In the genomic region with DNA sequence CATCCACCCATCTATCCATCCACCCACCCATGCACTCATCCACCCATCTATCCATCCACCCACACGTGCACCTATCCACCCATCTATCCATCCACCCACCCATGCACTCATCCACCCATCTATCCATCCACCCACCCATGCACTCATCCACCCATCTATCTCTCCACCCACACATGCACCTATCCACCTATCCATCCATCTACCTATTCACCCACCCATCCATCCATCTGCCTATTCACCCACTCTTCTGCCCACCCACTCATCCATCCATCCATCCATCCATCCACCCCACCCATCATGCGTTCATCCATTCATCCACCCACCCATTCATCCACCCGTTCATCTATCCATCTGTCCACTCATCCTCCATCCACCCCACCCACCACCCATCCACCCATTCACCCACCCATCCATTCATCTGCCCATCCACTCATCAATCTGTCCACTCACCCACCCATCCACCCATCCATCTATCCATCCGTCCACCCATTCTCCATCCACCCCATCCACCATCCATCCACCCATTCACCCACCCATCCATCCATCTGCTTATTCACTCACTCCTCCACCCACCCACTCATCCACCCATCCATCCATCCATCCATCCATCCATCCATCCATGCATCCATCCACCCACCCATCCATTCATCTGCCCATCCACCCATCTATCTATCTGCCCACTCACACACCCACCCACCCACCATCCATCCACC, we compare ENCODE assay signal across 23 cellular contexts. TPM values are rescaled to one million over a fixed set of nuclear protein-coding genes. Genes with fewer than 3 reads are reported as not detected.
DNase-seq lines count a peak whose midpoint lies in the region; ATAC-seq, FAIRE-seq and TF ChIP-seq lines count a peak whose summit lies in the region.
"Had no signal": no experiment of that assay in that cellular context is flagged by ENCODE, and none has a peak within 500 bp of the region (broad histone marks: within the 10 kb centered on the region; RNA-seq: fewer than 3 reads in every experiment).

No MANE protein-coding gene starts in this region.

- DNase-seq in natural killer cell treated with Interleukin-12 subunit alpha and Interleukin-12 subunit beta and Interleukin-15 and Interleukin-18, amount 100 ng/mL, for 72 hours (ENCODE audit: low spot score) = peak; percentile 20
- DNase-seq in natural killer cell (no peak), K562 (ENCODE audit: extremely low read depth in 1 of 4, low spot score in 3 of 4) (no peak), sigmoid colon (peak; percentile 35), NCI-H2107 (lab: John Stamatoyannopoulos, UW) (no peak), amniotic stem cell (lab: John Stamatoyannopoulos, UW) (no peak)
- no peak for DNase-seq in stimulated activated CD4-positive, alpha-beta T cell treated with anti-CD3 and anti-CD28 coated beads, Interleukin-4, amount 100 ng/mL, for 1 hour
- DNase-seq: 8988T; Caco-2; CD4-positive, CD25-positive, alpha-beta regulatory T cell; CD8-positive, alpha-beta T cell; DMS 273 treated with DMSO at 0.1 percent for 48 hours; DMS79; EL; GDM1; GOT3; H7; HCEC 1CT had no signal

- BruUV-seq in K562 (replicated peaks; lab: Mats Ljungman, UMichigan) = no TSS peak

- POLR2A ChIA-PET in K562 (lab: Yijun Ruan, JAX) = no interaction called here

- no peak overlapping the region for H3K4me3 Mint-ChIP-seq in natural killer cell treated with Interleukin-12 subunit alpha and Interleukin-12 subunit beta and Interleukin-15 and Interleukin-18, amount 100 ng/mL, for 72 hours
- H3K4me3 Mint-ChIP-seq in natural killer cell = no peak overlapping the region
- H3K4me3 Mint-ChIP-seq: B cell; CD8-positive, alpha-beta T cell had no signal

- WGBS in K562 (ENCODE audit: insufficient coverage, low coverage, missing lambda C conversion rate) = 6% methylated on average over 4 of the region's 4 CpGs
- 81 to 83% methylated on average over 4 of the region's 4 CpGs for WGBS in sigmoid colon, 2 donors

- TF ChIP-seq EP300 in K562 (IDR thresholded peaks at IDR 0.05; ENCODE audit: low read length) = no peak
- no peak for TF ChIP-seq EP300 in sigmoid colon (IDR thresholded peaks at IDR 0.05)

- H3K9me3 ChIP-seq in K562 (replicated peaks; ENCODE audit: control insufficient read depth, insufficient read depth, low read depth, low read length) (peaks cover 8% of the 10 kb centered on the region), sigmoid colon (no peaks in the 10 kb centered on the region)
- H3K9me3 ChIP-seq: Caco-2 had no signal

- H3K27me3 ChIP-seq in K562 (ENCODE audit: control insufficient read depth in 2 of 2, insufficient read depth in 2 of 2, low read length in 2 of 2) (peaks cover 0 to 16% of the 10 kb centered on the region in 2 experiments; a peak in 3 of 5 replicates), sigmoid colon (peaks cover 0 to 52% (median 15%) of the 10 kb centered on the region in 3 donors)

- CTCF ChIA-PET in K562 (lab: Yijun Ruan, JAX; ENCODE audit: low intra/inter-chr PET ratio) = no interaction called here

- in situ Hi-C loops in K562 (cut with MboI) = no loop called here

- TF ChIP-seq POLR2A in K562 (conservative IDR thresholded peaks at IDR 0.05) (no peak), sigmoid colon (IDR thresholded peaks at IDR 0.05) (no peak)

- H3K27ac ChIP-seq in K562 (ENCODE audit: extremely low read depth, low read depth, low read length) (no peak overlapping the region), sigmoid colon (no peak overlapping the region)
- H3K27ac ChIP-seq: BLaER1, C4-2B had no signal

- peaks cover 9% of the 10 kb centered on the region in 2 donors for H3K4me1 Mint-ChIP-seq in natural killer cell treated with Interleukin-12 subunit alpha and Interleukin-12 subunit beta and Interleukin-15 and Interleukin-18, amount 100 ng/mL, for 72 hours (ENCODE audit: low read depth in 2 of 2)
- no peaks in the 10 kb centered on the region for H3K4me1 Mint-ChIP-seq in natural killer cell
- H3K4me1 Mint-ChIP-seq: B cell had no signal

- H3K4me1 ChIP-seq in K562 (replicated peaks in 1 of 2; ENCODE audit: control insufficient read depth in 2 of 2, insufficient read depth in 2 of 2, low read length in 2 of 2) = peaks cover 0 to 35% of the 10 kb centered on the region in 2 experiments; a peak in 2 of 5 replicates
- H3K4me1 ChIP-seq in sigmoid colon = no peaks in the 10 kb centered on the region
- H3K4me1 ChIP-seq: BLaER1, Caco-2 had no signal

- H3K4me3 ChIP-seq in K562 (no peak overlapping the region), sigmoid colon (no peak overlapping the region)
- H3K4me3 ChIP-seq: BLaER1, GM12878 had no signal

- H3K9ac ChIP-seq in K562 (ENCODE audit: insufficient read depth in 1 of 2, low read depth in 2 of 2, low read length in 2 of 2) = no peak overlapping the region
- H3K9ac ChIP-seq: BLaER1 had no signal

- no peak overlapping the region for H3K4me2 ChIP-seq in K562 (ENCODE audit: insufficient read depth, low read length)
- H3K4me2 ChIP-seq: BLaER1 had no signal

- H3K79me2 ChIP-seq in K562 (ENCODE audit: control insufficient read depth, insufficient read depth, low read length) = no peaks in the 10 kb centered on the region

- H3K36me3 ChIP-seq in K562 (ENCODE audit: control insufficient read depth, insufficient read depth, low read length) (no peaks in the 10 kb centered on the region), sigmoid colon (no peaks in the 10 kb centered on the region)
- H3K36me3 ChIP-seq: BLaER1 had no signal

- H3K9me3 Mint-ChIP-seq in natural killer cell treated with Interleukin-12 subunit alpha and Interleukin-12 subunit beta and Interleukin-15 and Interleukin-18, amount 100 ng/mL, for 72 hours = peaks cover 12% of the 10 kb centered on the region
- peaks cover 0 to 4% of the 10 kb centered on the region in 2 donors for H3K9me3 Mint-ChIP-seq in natural killer cell
- H3K9me3 Mint-ChIP-seq: CD8-positive, alpha-beta T cell had no signal

- peaks cover 10% of the 10 kb centered on the region for H4K20me1 ChIP-seq in K562 (replicated peaks; ENCODE audit: control insufficient read depth, insufficient read depth, low read length)
- H4K20me1 ChIP-seq: BLaER1 had no signal

- H2AFZ ChIP-seq in K562 (ENCODE audit: low read depth, low read length) = no peak overlapping the region

- H3K27ac Mint-ChIP-seq in natural killer cell treated with Interleukin-12 subunit alpha and Interleukin-12 subunit beta and Interleukin-15 and Interleukin-18, amount 100 ng/mL, for 72 hours = no peak overlapping the region
- H3K27ac Mint-ChIP-seq in natural killer cell = no peak overlapping the region
- H3K27ac Mint-ChIP-seq: B cell; CD4-positive, CD25-positive, alpha-beta regulatory T cell; CD8-positive, alpha-beta T cell had no signal

- peaks cover 3% of the 10 kb centered on the region for H3K9me1 ChIP-seq in K562 (ENCODE audit: control insufficient read depth, insufficient read depth, low read length)

- no peak for ATAC-seq in natural killer cell treated with Interleukin-12 subunit alpha and Interleukin-12 subunit beta and Interleukin-15 and Interleukin-18, amount 100 ng/mL, for 72 hours
- ATAC-seq in natural killer cell (no peak), K562 (no peak)
- ATAC-seq: CD8-positive, alpha-beta T cell; GM12878 had no signal

- TF ChIP-seq CTCF in natural killer cell (IDR thresholded peaks at IDR 0.05) (no peak), K562 (IDR thresholded peaks at IDR 0.05 in 2 of 3, conservative IDR thresholded peaks at IDR 0.05 in 1 of 3; ENCODE audit: insufficient read depth in 2 of 3, low read depth in 1 of 3, low read length in 3 of 3) (no peak), sigmoid colon (IDR thresholded peaks at IDR 0.05) (no peak)

- no peak for TF ChIP-seq RAD21 in K562 (CRISPR knock-in tag; conservative IDR thresholded peaks at IDR 0.05 in 1 of 2, IDR thresholded peaks at IDR 0.05 in 1 of 2)

- peaks cover 17 to 26% of the 10 kb centered on the region in 2 donors for H3K27me3 Mint-ChIP-seq in natural killer cell treated with Interleukin-12 subunit alpha and Interleukin-12 subunit beta and Interleukin-15 and Interleukin-18, amount 100 ng/mL, for 72 hours
- peaks cover 7 to 12% of the 10 kb centered on the region in 2 donors for H3K27me3 Mint-ChIP-seq in natural killer cell (ENCODE audit: low read depth in 2 of 2)

- peaks cover 7% of the 10 kb centered on the region for H3K36me3 Mint-ChIP-seq in natural killer cell treated with Interleukin-12 subunit alpha and Interleukin-12 subunit beta and Interleukin-15 and Interleukin-18, amount 100 ng/mL, for 72 hours
- no peaks in the 10 kb centered on the region for H3K36me3 Mint-ChIP-seq in natural killer cell
- H3K36me3 Mint-ChIP-seq: CD4-positive, CD25-positive, alpha-beta regulatory T cell; CD8-positive, alpha-beta T cell had no signal

- intact Hi-C loops in natural killer cell (cut with micrococcal nuclease) = no loop called here
- intact Hi-C loops in K562 (cut with micrococcal nuclease) = no loop called here
- intact Hi-C loops in sigmoid colon (cut with DNase I) = no loop called here

- no peak for FAIRE-seq in K562 (lab: Jason Lieb, UNC)
- FAIRE-seq: GM12878 had no signal

TF ChIP-seq in K562, 482 proteins besides CTCF, POLR2A, EP300 and RAD21:
- TF ChIP-seq EGR1 (conservative IDR thresholded peaks at IDR 0.05) (peak; percentile 71; the same call in 1 of the 2 replicates), SUPT5H (IDR thresholded peaks at IDR 0.05) (no peak)

RNA-seq across cellular contexts. Expression of gene CBFA2T3, which starts 35.1 kb away (rescaled TPM):
- 1 to 10 TPM; 2.3 to 2.9 TPM for total RNA-seq in natural killer cell treated with Interleukin-12 subunit alpha and Interleukin-12 subunit beta and Interleukin-15 and Interleukin-18, amount 100 ng/mL, for 72 hours
- total RNA-seq in natural killer cell = 1 to 10 TPM; 2.5 to 7.8 (median 4.2) TPM
- 73.4 and 198 TPM in 2 replicates for total RNA-seq in K562 (2011; cell fraction: chromatin; rRNA removed; ENCODE audit: low replicate concordance)
- 67.4 and 69.3 TPM in 2 replicates for total RNA-seq in K562 (2011; cell fraction: nucleolus; rRNA removed)
- total RNA-seq in K562 (2011; cell fraction: nucleoplasm; rRNA removed) = 45.3 and 67.3 TPM in 2 replicates
- total RNA-seq in K562 (2014; rRNA removed) = 13.5 and 20.8 TPM in 2 replicates
- 3.9 and 5.9 TPM in 2 replicates for total RNA-seq in K562 (2014; rRNA removed; fragmentation: Illumina TruSeq; extraction: Trizol)
- 6.7 and 7.8 TPM in 2 replicates for total RNA-seq in K562 (2015; rRNA removed; fragmentation: Illumina TruSeq; extraction: Trizol)
- total RNA-seq in K562 (2021) = 114 and 145 TPM in 2 replicates
- 6.4 and 11.3 TPM in 2 replicates for polyA plus RNA-seq in K562 (2011; rRNA removed)
- polyA plus RNA-seq in K562 (2011; cell fraction: cytosol; rRNA removed) = 5.6 and 15.0 TPM in 2 replicates
- 67.2 and 126 TPM in 2 replicates for polyA plus RNA-seq in K562 (2011; cell fraction: nucleus; rRNA removed)
- 55.0 and 86.5 TPM in 2 replicates for polyA plus RNA-seq in K562 (2012)
- 24.2 and 46.3 TPM in 2 replicates for polyA plus RNA-seq in K562 (2014; fragmentation: Illumina TruSeq; extraction: Trizol)
- 1 to 10 TPM; 2.3 to 2.7 TPM for polyA plus RNA-seq in K562 (2014; fragmentation: Nextera tagmentation; extraction: Ambion mirVana)
- polyA plus RNA-seq in K562 (2014; rRNA removed) = 34.3 and 35.3 TPM in 2 replicates
- polyA minus RNA-seq in K562 (2011; rRNA and poly(A)+ RNA removed) = 9.5 and 9.7 TPM in 2 replicates
- 32.1 and 46.1 TPM in 2 replicates for polyA minus RNA-seq in K562 (2011; cell fraction: cytosol; rRNA and poly(A)+ RNA removed)
- polyA minus RNA-seq in K562 (2011; cell fraction: nucleus; rRNA and poly(A)+ RNA removed) = 21.1 and 34.5 TPM in 2 replicates
- total RNA-seq in sigmoid colon = 10 to 100 TPM in 1 of 4 donors, 1 to 10 TPM in 2, under 1 TPM in 1; 0.95 to 26.8 (median 3.4) TPM
- 1 to 10 TPM; 4.2 to 9.8 (median 7.2) TPM for polyA plus RNA-seq in sigmoid colon
- polyA plus RNA-seq: AG04450 had no signal

Comparison
In these comparisons a context has a peak if more than half of its experiments do, and no peak if none do; other contexts are left out.
1. DNase-seq: peak in natural killer cell treated with Interleukin-12 subunit alpha and Interleukin-12 subunit beta and Interleukin-15 and Interleukin-18, amount 100 ng/mL, for 72 hours (single experiment) and sigmoid colon (single experiment); none in natural killer cell (single experiment), K562 (0 of 4), NCI-H2107 (single experiment), amniotic stem cell (single experiment) and stimulated activated CD4-positive, alpha-beta T cell treated with anti-CD3 and anti-CD28 coated beads, Interleukin-4, amount 100 ng/mL, for 1 hour (single experiment).